Comparison of ENCODE assay signal across 7 cellular contexts in genomic region chr3:178019645-178020044, GRCh38.
"Had no signal": no experiment of that assay in that cellular context is flagged by ENCODE, and none has a peak within 500 bp of the region (broad histone marks: within the 10 kb centered on the region; RNA-seq: fewer than 3 reads in every experiment).

No MANE protein-coding gene starts in this region.

- ATAC-seq: GM12878 had no signal

- H3K4me3 ChIP-seq: GM12878 had no signal

- DNase-seq: GDM1, GF-D8 had no signal

- FAIRE-seq: GM12878, GM12891, GM12892, GM18507, GM19239 had no signal
